ENCODE assay signal across 3 cellular contexts in genomic region chr11:33772300-33772699, GRCh38.
TF ChIP-seq lines count a peak whose summit lies in the region.

No MANE protein-coding gene starts in this region.

TF ChIP-seq in SK-N-SH, 30 proteins besides CTCF, POLR2A, EP300 and RAD21:
- TF ChIP-seq MXI1 (IDR thresholded peaks at IDR 0.05; ENCODE audit: low read depth, low read length) (no peak), FOSL2 (IDR thresholded peaks at IDR 0.05; ENCODE audit: borderline replicate concordance, low read depth) (no peak), FOXJ3 (CRISPR knock-in tag; IDR thresholded peaks at IDR 0.05) (no peak), TAF1 (IDR thresholded peaks at IDR 0.05; ENCODE audit: borderline replicate concordance, low read depth, low read length) (no peak), ZBTB33 (IDR thresholded peaks at IDR 0.05; ENCODE audit: borderline replicate concordance, low read depth) (no peak), RXRA (IDR thresholded peaks at IDR 0.05; ENCODE audit: borderline replicate concordance, low read depth) (no peak), RFX5 (IDR thresholded peaks at IDR 0.05; ENCODE audit: low read length) (no peak), NFIC (IDR thresholded peaks at IDR 0.05; ENCODE audit: borderline replicate concordance) (no peak), IRF3 (IDR thresholded peaks at IDR 0.05; ENCODE audit: low read depth, low read length) (no peak), POLR2AphosphoS5 (IDR thresholded peaks at IDR 0.05; ENCODE audit: low read depth, low read length) (no peak), TEAD4 (IDR thresholded peaks at IDR 0.05; ENCODE audit: borderline replicate concordance, insufficient read depth) (no peak)
- TF ChIP-seq, protein P1, sequence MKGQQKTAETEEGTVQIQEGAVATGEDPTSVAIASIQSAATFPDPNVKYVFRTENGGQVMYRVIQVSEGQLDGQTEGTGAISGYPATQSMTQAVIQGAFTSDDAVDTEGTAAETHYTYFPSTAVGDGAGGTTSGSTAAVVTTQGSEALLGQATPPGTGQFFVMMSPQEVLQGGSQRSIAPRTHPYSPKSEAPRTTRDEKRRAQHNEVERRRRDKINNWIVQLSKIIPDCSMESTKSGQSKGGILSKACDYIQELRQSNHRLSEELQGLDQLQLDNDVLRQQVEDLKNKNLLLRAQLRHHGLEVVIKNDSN (IDR thresholded peaks at IDR 0.05; ENCODE audit: borderline replicate concordance, low read depth), result no peak
- TF ChIP-seq, protein P2, sequence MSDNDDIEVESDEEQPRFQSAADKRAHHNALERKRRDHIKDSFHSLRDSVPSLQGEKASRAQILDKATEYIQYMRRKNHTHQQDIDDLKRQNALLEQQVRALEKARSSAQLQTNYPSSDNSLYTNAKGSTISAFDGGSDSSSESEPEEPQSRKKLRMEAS (IDR thresholded peaks at IDR 0.05; ENCODE audit: low read depth), result no peak
TF ChIP-seq in SK-N-SH: peak in this region for 0.

TF ChIP-seq in SK-N-SH treated with all-trans-retinoic acid at 6 μM for 48 hours, 23 proteins besides CTCF, POLR2A, EP300 and RAD21:
- TF ChIP-seq ZFP30 (CRISPR knock-in tag; IDR thresholded peaks at IDR 0.05), result no peak
- no peak for TF ChIP-seq CSRNP3 (CRISPR knock-in tag; IDR thresholded peaks at IDR 0.05)
- TF ChIP-seq ARNTL (CRISPR knock-in tag; IDR thresholded peaks at IDR 0.05; ENCODE audit: borderline replicate concordance, low read depth), result no peak
- TF ChIP-seq GLIS3 (CRISPR knock-in tag; IDR thresholded peaks at IDR 0.05), result no peak

TF ChIP-seq in K562, 482 proteins besides CTCF, POLR2A, EP300 and RAD21:
- TF ChIP-seq SMARCA4 (IDR thresholded peaks at IDR 0.05) (0 out of 2 replicates have a peak, but pooled peaks have one; percentile 10), ATF3 (IDR thresholded peaks at IDR 0.05) (peak; percentile 79), ATF3 (CRISPR knock-in tag; conservative IDR thresholded peaks at IDR 0.05) (no peak), E2F3 (CRISPR knock-in tag; IDR thresholded peaks at IDR 0.05) (no peak), ZEB2 (IDR thresholded peaks at IDR 0.05) (peak; percentile 32; the same call in 1 of the 2 replicates), PHB2 (IDR thresholded peaks at IDR 0.05; ENCODE audit: low read depth) (no peak), FOSL1 (tag; conservative IDR thresholded peaks at IDR 0.05) (peak; percentile 51), JUND (IDR thresholded peaks at IDR 0.05; ENCODE audit: borderline replicate concordance, low read depth, low read length) (peak; percentile 65), JUND (tag; IDR thresholded peaks at IDR 0.05; ENCODE audit: borderline replicate concordance, low read depth, low read length) (peak; percentile 54; the same call in 1 of the 3 replicates)
- TF ChIP-seq, protein P3, sequence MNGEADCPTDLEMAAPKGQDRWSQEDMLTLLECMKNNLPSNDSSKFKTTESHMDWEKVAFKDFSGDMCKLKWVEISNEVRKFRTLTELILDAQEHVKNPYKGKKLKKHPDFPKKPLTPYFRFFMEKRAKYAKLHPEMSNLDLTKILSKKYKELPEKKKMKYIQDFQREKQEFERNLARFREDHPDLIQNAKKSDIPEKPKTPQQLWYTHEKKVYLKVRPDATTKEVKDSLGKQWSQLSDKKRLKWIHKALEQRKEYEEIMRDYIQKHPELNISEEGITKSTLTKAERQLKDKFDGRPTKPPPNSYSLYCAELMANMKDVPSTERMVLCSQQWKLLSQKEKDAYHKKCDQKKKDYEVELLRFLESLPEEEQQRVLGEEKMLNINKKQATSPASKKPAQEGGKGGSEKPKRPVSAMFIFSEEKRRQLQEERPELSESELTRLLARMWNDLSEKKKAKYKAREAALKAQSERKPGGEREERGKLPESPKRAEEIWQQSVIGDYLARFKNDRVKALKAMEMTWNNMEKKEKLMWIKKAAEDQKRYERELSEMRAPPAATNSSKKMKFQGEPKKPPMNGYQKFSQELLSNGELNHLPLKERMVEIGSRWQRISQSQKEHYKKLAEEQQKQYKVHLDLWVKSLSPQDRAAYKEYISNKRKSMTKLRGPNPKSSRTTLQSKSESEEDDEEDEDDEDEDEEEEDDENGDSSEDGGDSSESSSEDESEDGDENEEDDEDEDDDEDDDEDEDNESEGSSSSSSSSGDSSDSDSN (IDR thresholded peaks at IDR 0.05; ENCODE audit: borderline replicate concordance in 1 of 2, low read depth in 2 of 2, low read length in 2 of 2), result no peak
